ENCODE assay signal across 1 cellular context in genomic region chr1:12739613-12740012, GRCh38.
TF ChIP-seq lines count a peak whose summit lies in the region.

No MANE protein-coding gene starts in this region.

TF ChIP-seq in HepG2, 621 proteins besides CTCF, POLR2A, EP300 and RAD21:
- TF ChIP-seq ZNF629 (CRISPR knock-in tag; conservative IDR thresholded peaks at IDR 0.05) (no peak), ATF7 (IDR thresholded peaks at IDR 0.05) (peak; percentile 94), ATF7 (CRISPR knock-in tag; IDR thresholded peaks at IDR 0.05) (no peak), CREB1 (IDR thresholded peaks at IDR 0.05) (peak; percentile 95), CREB1 (CRISPR knock-in tag; IDR thresholded peaks at IDR 0.05) (no peak), SNAPC2 (CRISPR knock-in tag; IDR thresholded peaks at IDR 0.05) (no peak), DZIP1 (CRISPR knock-in tag; IDR thresholded peaks at IDR 0.05) (no peak), AHDC1 (CRISPR knock-in tag; IDR thresholded peaks at IDR 0.05; ENCODE audit: borderline replicate concordance) (no peak)
